In genomic region chr1:12745126-12745991, GRCh38 we compare ENCODE assay signal across 36 cellular contexts. TPM values are rescaled to one million over a fixed set of nuclear protein-coding genes. Genes with fewer than 3 reads are reported as not detected.
DNase-seq lines count a peak whose midpoint lies in the region; ATAC-seq, FAIRE-seq and TF ChIP-seq lines count a peak whose summit lies in the region.
"Had no signal": no experiment of that assay in that cellular context is flagged by ENCODE, and none has a peak within 500 bp of the region (broad histone marks: within the 10 kb centered on the region; RNA-seq: fewer than 3 reads in every experiment).

No MANE protein-coding gene starts in this region.

- FAIRE-seq in K562 (lab: Jason Lieb, UNC) = no peak
- FAIRE-seq: A204.1, GM18507 had no signal

- H2AFZ ChIP-seq in K562 (ENCODE audit: low read depth, low read length) = no peak overlapping the region

- no peaks in the 10 kb centered on the region for H3K9me1 ChIP-seq in K562 (ENCODE audit: control insufficient read depth, insufficient read depth, low read length)

- POLR2A ChIA-PET in K562 (lab: Yijun Ruan, JAX) = interaction anchor here (0.8 kb wide), 1 partner anchor 12 kb away, joined by 3 read pairs; no protein-coding TSS in a partner anchor
- POLR2A ChIA-PET in CD8-positive, alpha-beta memory T cell (lab: Charles Lee) = no interaction called here

- H4K20me1 ChIP-seq in K562 (replicated peaks; ENCODE audit: control insufficient read depth, insufficient read depth, low read length) = no peaks in the 10 kb centered on the region
- H4K20me1 ChIP-seq: BLaER1 treated with 17β-estradiol and CSF1 and Interleukin-3, amounts not matched to agents 10 nM and 100 nM had no signal

- no peak for TF ChIP-seq POLR2A in K562 (conservative IDR thresholded peaks at IDR 0.05)

- no peaks in the 10 kb centered on the region for H3K79me2 ChIP-seq in K562 (ENCODE audit: control insufficient read depth, insufficient read depth, low read length)

- no peak overlapping the region; the same call in 2 of the 3 replicates for H3K27ac ChIP-seq in K562 (ENCODE audit: extremely low read depth, low read depth, low read length)
- H3K27ac ChIP-seq in CD8-positive, alpha-beta memory T cell (ENCODE audit: low read depth, low read length) = no peak overlapping the region
- H3K27ac ChIP-seq: BLaER1 treated with 17β-estradiol and CSF1 and Interleukin-3, amounts not matched to agents 10 nM and 100 nM; coronary artery; gastrocnemius medialis; tibial artery had no signal

- peaks cover 14 to 25% of the 10 kb centered on the region in 2 donors for H3K36me3 Mint-ChIP-seq in activated T-cell treated with anti-CD3 and anti-CD28 coated beads, Interleukin-2, amount 50 U/mL, for 72 hours (ENCODE audit: insufficient read depth in 2 of 2)
- H3K36me3 Mint-ChIP-seq in type B pancreatic cell = peaks cover 7% of the 10 kb centered on the region
- peaks cover 1 to 9% (median 2%) of the 10 kb centered on the region in 3 donors for H3K36me3 Mint-ChIP-seq in CD8-positive, alpha-beta memory T cell
- H3K36me3 Mint-ChIP-seq: activated CD8-positive, alpha-beta memory T cell treated with anti-CD3 and anti-CD28 coated beads, Interleukin-2, amount 10 ng/mL, durations not matched to agents 7 days and 5 days had no signal

- DNase-seq in activated T-cell treated with anti-CD3 and anti-CD28 coated beads, Interleukin-2, amount 50 U/mL, for 72 hours = peak in 1 of 2 donors; percentile 3
- DNase-seq in activated T-cell treated with anti-CD3 and anti-CD28 coated beads, Interleukin-2, amount 50 U/mL, for 1 hour = no peak
- DNase-seq in NCI-H460 (ENCODE audit: extremely low read depth, low read depth) = peak; percentile 16
- DNase-seq in K562 (ENCODE audit: extremely low read depth in 1 of 4, low spot score in 3 of 4) = no peak
- DNase-seq in type B pancreatic cell (ENCODE audit: extremely low spot score, unreplicated experiment) = no peak
- DNase-seq in CD8-positive, alpha-beta memory T cell = no peak
- DNase-seq in NCI-H82 (lab: John Stamatoyannopoulos, UW) = no peak
- DNase-seq: activated B cell treated with CpG ODN at 0.5 μM for 24 hours; activated CD8-positive, alpha-beta memory T cell treated with anti-CD3 and anti-CD28 coated beads, Interleukin-2, amount 10 ng/mL, durations not matched to agents 7 days and 5 days; activated naive CD4-positive, alpha-beta T cell treated with anti-CD3 and anti-CD28 coated beads, Interleukin-2, amount 10 ng/mL, durations not matched to agents 7 days and 5 days; amniotic stem cell; COR-L47; endodermal cell; gastrocnemius medialis; NCI-H1417 treated with DMSO at 0.1 percent for 48 hours; NCI-H2107; NCI-H510A treated with DMSO at 0.1 percent for 48 hours; nephron progenitor cell; PC-3; Right ventricle myocardium superior; T1000; tibial artery had no signal

- no peaks in the 10 kb centered on the region for H3K27me3 ChIP-seq in K562 (ENCODE audit: control insufficient read depth in 2 of 2, insufficient read depth in 2 of 2, low read length in 2 of 2)
- H3K27me3 ChIP-seq in CD8-positive, alpha-beta memory T cell (ENCODE audit: insufficient read depth, low read length, poor library complexity, severe bottlenecking) = no peaks in the 10 kb centered on the region
- H3K27me3 ChIP-seq: BLaER1 treated with 17β-estradiol and CSF1 and Interleukin-3, amounts not matched to agents 10 nM and 100 nM; gastrocnemius medialis had no signal

- H3K9me3 Mint-ChIP-seq in activated T-cell treated with anti-CD3 and anti-CD28 coated beads, Interleukin-2, amount 50 U/mL, for 72 hours = peaks cover 15 to 19% of the 10 kb centered on the region in 2 donors
- H3K9me3 Mint-ChIP-seq in type B pancreatic cell = peaks cover 31% of the 10 kb centered on the region
- peaks cover 16 to 39% (median 32%) of the 10 kb centered on the region in 5 donors for H3K9me3 Mint-ChIP-seq in CD8-positive, alpha-beta memory T cell

- H3K4me3 Mint-ChIP-seq in activated T-cell treated with anti-CD3 and anti-CD28 coated beads, Interleukin-2, amount 50 U/mL, for 72 hours = peak overlapping the region; percentile 52
- H3K4me3 Mint-ChIP-seq in type B pancreatic cell = peak overlapping the region; percentile 67
- no peak overlapping the region for H3K4me3 Mint-ChIP-seq in CD8-positive, alpha-beta memory T cell
- H3K4me3 Mint-ChIP-seq: activated B cell treated with CpG ODN at 0.5 μM for 24 hours; activated CD8-positive, alpha-beta memory T cell treated with anti-CD3 and anti-CD28 coated beads, Interleukin-2, amount 10 ng/mL, durations not matched to agents 7 days and 5 days; activated naive CD4-positive, alpha-beta T cell treated with anti-CD3 and anti-CD28 coated beads, Interleukin-2, amount 10 ng/mL, durations not matched to agents 7 days and 5 days; activated T-helper 1 cell treated with anti-CD3 and anti-CD28 coated beads, Interleukin-12 subunit alpha, Interleukin-12 subunit beta, Interleukin-2, Interleukin-4 antibody, amounts not matched to agents 30 ng/mL and 10 ng/mL and 1 ng/mL, durations not matched to agents 14 hours and 24 hours and 36 hours; endodermal cell; nephron progenitor cell; stimulated activated naive CD8-positive, alpha-beta T cell treated with anti-CD3 and anti-CD28 coated beads, Interleukin-15, Interleukin-2, amounts not matched to agents 100 ng/mL and 50 ng/mL, for 24 hours had no signal

- no peaks in the 10 kb centered on the region for H3K36me3 ChIP-seq in K562 (ENCODE audit: control insufficient read depth, insufficient read depth, low read length)
- H3K36me3 ChIP-seq in CD8-positive, alpha-beta memory T cell (ENCODE audit: insufficient read depth, low read length) = no peaks in the 10 kb centered on the region
- H3K36me3 ChIP-seq: gastrocnemius medialis had no signal

- H3K4me2 ChIP-seq in K562 (ENCODE audit: insufficient read depth, low read length) = no peak overlapping the region; the same call in 1 of the 2 replicates
- H3K4me2 ChIP-seq: BLaER1 treated with 17β-estradiol and CSF1 and Interleukin-3, amounts not matched to agents 10 nM and 100 nM had no signal

- no peaks in the 10 kb centered on the region; a peak in 1 of 5 replicates for H3K4me1 ChIP-seq in K562 (replicated peaks in 1 of 2; ENCODE audit: control insufficient read depth in 2 of 2, insufficient read depth in 2 of 2, low read length in 2 of 2)
- H3K4me1 ChIP-seq in CD8-positive, alpha-beta memory T cell (ENCODE audit: insufficient read depth, low read length) = no peaks in the 10 kb centered on the region
- H3K4me1 ChIP-seq: BLaER1 treated with 17β-estradiol and CSF1 and Interleukin-3, amounts not matched to agents 10 nM and 100 nM; tibial artery had no signal

- peaks cover 46% of the 10 kb centered on the region for H3K27me3 Mint-ChIP-seq in activated T-cell treated with anti-CD3 and anti-CD28 coated beads, Interleukin-2, amount 50 U/mL, for 72 hours (ENCODE audit: low read depth)
- peaks cover 20% of the 10 kb centered on the region for H3K27me3 Mint-ChIP-seq in type B pancreatic cell
- H3K27me3 Mint-ChIP-seq in CD8-positive, alpha-beta memory T cell = peaks cover 24 to 68% of the 10 kb centered on the region in 2 donors

- TF ChIP-seq EP300 in K562 (IDR thresholded peaks at IDR 0.05; ENCODE audit: low read length) = peak; percentile 98

- peak overlapping the region; percentile 61 for H3K27ac Mint-ChIP-seq in activated T-cell treated with anti-CD3 and anti-CD28 coated beads, Interleukin-2, amount 50 U/mL, for 72 hours
- peak overlapping the region; percentile 72 for H3K27ac Mint-ChIP-seq in type B pancreatic cell
- H3K27ac Mint-ChIP-seq in CD8-positive, alpha-beta memory T cell = no peak overlapping the region
- H3K27ac Mint-ChIP-seq: activated B cell treated with CpG ODN at 0.5 μM for 24 hours; activated CD8-positive, alpha-beta memory T cell treated with anti-CD3 and anti-CD28 coated beads, Interleukin-2, amount 10 ng/mL, durations not matched to agents 7 days and 5 days; activated naive CD4-positive, alpha-beta T cell treated with anti-CD3 and anti-CD28 coated beads, Interleukin-2, amount 10 ng/mL, durations not matched to agents 7 days and 5 days; activated T-helper 1 cell treated with anti-CD3 and anti-CD28 coated beads, Interleukin-12 subunit alpha, Interleukin-12 subunit beta, Interleukin-2, Interleukin-4 antibody, amounts not matched to agents 30 ng/mL and 10 ng/mL and 1 ng/mL, durations not matched to agents 14 hours and 24 hours and 36 hours; endodermal cell; nephron progenitor cell; stimulated activated naive CD8-positive, alpha-beta T cell treated with anti-CD3 and anti-CD28 coated beads, Interleukin-15, Interleukin-2, amounts not matched to agents 100 ng/mL and 50 ng/mL, for 24 hours had no signal

- WGBS in K562 (ENCODE audit: insufficient coverage, low coverage, missing lambda C conversion rate) = 6% methylated on average over 3 of the region's 3 CpGs

- CTCF ChIA-PET in K562 (lab: Yijun Ruan, JAX; ENCODE audit: low intra/inter-chr PET ratio) = no interaction called here
- CTCF ChIA-PET in CD8-positive, alpha-beta memory T cell (lab: Charles Lee) = no interaction called here

- TF ChIP-seq CTCF in K562 (IDR thresholded peaks at IDR 0.05 in 2 of 3, conservative IDR thresholded peaks at IDR 0.05 in 1 of 3; ENCODE audit: insufficient read depth in 2 of 3, low read depth in 1 of 3, low read length in 3 of 3) (no peak), type B pancreatic cell (conservative IDR thresholded peaks at IDR 0.05) (no peak)

- peaks cover 18% of the 10 kb centered on the region for H3K4me1 Mint-ChIP-seq in activated T-cell treated with anti-CD3 and anti-CD28 coated beads, Interleukin-2, amount 50 U/mL, for 72 hours (ENCODE audit: low read depth)
- peaks cover 8% of the 10 kb centered on the region for H3K4me1 Mint-ChIP-seq in type B pancreatic cell (ENCODE audit: unreplicated experiment)
- no peaks in the 10 kb centered on the region for H3K4me1 Mint-ChIP-seq in CD8-positive, alpha-beta memory T cell
- H3K4me1 Mint-ChIP-seq: activated B cell treated with CpG ODN at 0.5 μM for 24 hours; activated naive CD4-positive, alpha-beta T cell treated with anti-CD3 and anti-CD28 coated beads, Interleukin-2, amount 10 ng/mL, durations not matched to agents 7 days and 5 days; endodermal cell; nephron progenitor cell had no signal

- no peak overlapping the region for H3K4me3 ChIP-seq in K562
- no peak overlapping the region for H3K4me3 ChIP-seq in CD8-positive, alpha-beta memory T cell (ENCODE audit: low read length)
- H3K4me3 ChIP-seq: BLaER1 treated with 17β-estradiol and CSF1 and Interleukin-3, amounts not matched to agents 10 nM and 100 nM; coronary artery; gastrocnemius medialis; lung; tibial artery had no signal

- intact Hi-C loops in K562 (cut with micrococcal nuclease) = no loop called here

- BruUV-seq in K562 (replicated peaks; lab: Mats Ljungman, UMichigan) = no TSS peak

- no peak overlapping the region for H3K9ac ChIP-seq in K562 (ENCODE audit: insufficient read depth in 1 of 2, low read depth in 2 of 2, low read length in 2 of 2)
- H3K9ac ChIP-seq: BLaER1 treated with 17β-estradiol and CSF1 and Interleukin-3, amounts not matched to agents 10 nM and 100 nM had no signal

- ATAC-seq in activated T-cell treated with anti-CD3 and anti-CD28 coated beads, Interleukin-2, amount 50 U/mL, for 72 hours (replicated peaks in 1 of 2) = peak; percentile 64 to 66
- ATAC-seq in K562 (peak; percentile 80), HG02642 (IDR thresholded peaks at IDR 0.05; ENCODE audit: poor library complexity, unreplicated experiment) (no peak)
- ATAC-seq: activated CD8-positive, alpha-beta memory T cell treated with anti-CD3 and anti-CD28 coated beads, Interleukin-2, amount 10 ng/mL, durations not matched to agents 7 days and 5 days; esophagus mucosa; gastrocnemius medialis; PC-3 had no signal

- no peak for TF ChIP-seq RAD21 in K562 (CRISPR knock-in tag; conservative IDR thresholded peaks at IDR 0.05 in 1 of 2, IDR thresholded peaks at IDR 0.05 in 1 of 2)

- in situ Hi-C loops in K562 (cut with MboI) = no loop called here

- H3K9me3 ChIP-seq in K562 (replicated peaks; ENCODE audit: control insufficient read depth, insufficient read depth, low read depth, low read length) = 0 out of 2 replicates have a peak, but pooled peaks cover 4% of the 10 kb centered on the region
- H3K9me3 ChIP-seq in CD8-positive, alpha-beta memory T cell (ENCODE audit: low read length) = peaks cover 11% of the 10 kb centered on the region

RNA-seq across cellular contexts. Expression of gene CFAP107, which starts 0.6 kb away (rescaled TPM):
- total RNA-seq in activated T-cell treated with anti-CD3 and anti-CD28 coated beads, Interleukin-2, amount 50 U/mL, for 72 hours = not detected
- not detected in 2 replicates for total RNA-seq in NCI-H460 (2014; rRNA removed; shearing (Covaris generic))
- not detected in 2 replicates for polyA plus RNA-seq in NCI-H460 (2014; cell fraction: nucleus; rRNA removed)
- total RNA-seq in K562 (2011; cell fraction: chromatin; rRNA removed; ENCODE audit: low replicate concordance) = not detected in 2 replicates
- total RNA-seq in K562 (2011; cell fraction: nucleolus; rRNA removed) = not detected in 2 replicates
- total RNA-seq in K562 (2011; cell fraction: nucleoplasm; rRNA removed) = not detected in 2 replicates
- total RNA-seq in K562 (2014; rRNA removed) = not detected in 2 replicates
- not detected in 2 replicates for total RNA-seq in K562 (2014; rRNA removed; fragmentation: Illumina TruSeq; extraction: Trizol)
- total RNA-seq in K562 (2015; rRNA removed; fragmentation: Illumina TruSeq; extraction: Trizol) = not detected in 2 replicates
- not detected in 2 replicates for total RNA-seq in K562 (2021)
- not detected in 2 replicates for polyA plus RNA-seq in K562 (2011; rRNA removed)
- not detected in 2 replicates for polyA plus RNA-seq in K562 (2011; cell fraction: cytosol; rRNA removed)
- not detected in 2 replicates for polyA plus RNA-seq in K562 (2011; cell fraction: nucleus; rRNA removed)
- polyA plus RNA-seq in K562 (2012) = 0.12 and 2.7 TPM in 2 replicates
- not detected in 2 replicates for polyA plus RNA-seq in K562 (2014; fragmentation: Illumina TruSeq; extraction: Trizol)
- under 1 TPM in 1 of 2 experiments, not detected in 1; 0.03 TPM for polyA plus RNA-seq in K562 (2014; fragmentation: Nextera tagmentation; extraction: Ambion mirVana)
- 0.08 and 0.16 TPM in 2 replicates for polyA plus RNA-seq in K562 (2014; rRNA removed)
- not detected in 2 replicates for polyA minus RNA-seq in K562 (2011; rRNA and poly(A)+ RNA removed)
- polyA minus RNA-seq in K562 (2011; cell fraction: cytosol; rRNA and poly(A)+ RNA removed) = not detected in 2 replicates
- not detected in 2 replicates for polyA minus RNA-seq in K562 (2011; cell fraction: nucleus; rRNA and poly(A)+ RNA removed)
- 1.4 and 2.7 TPM in 2 replicates for total RNA-seq in type B pancreatic cell (ENCODE audit: low replicate concordance)
- total RNA-seq in CD8-positive, alpha-beta memory T cell = not detected
- polyA plus RNA-seq in CD8-positive, alpha-beta memory T cell = not detected
- total RNA-seq: activated B cell treated with CpG ODN at 0.5 μM for 24 hours; activated CD8-positive, alpha-beta memory T cell treated with anti-CD3 and anti-CD28 coated beads, Interleukin-2, amount 10 ng/mL, durations not matched to agents 7 days and 5 days; activated T-helper 1 cell treated with anti-CD3 and anti-CD28 coated beads, Interleukin-12 subunit alpha, Interleukin-12 subunit beta, Interleukin-2, Interleukin-4 antibody, amounts not matched to agents 30 ng/mL and 10 ng/mL and 1 ng/mL, durations not matched to agents 14 hours and 24 hours and 36 hours; endodermal cell; esophagus mucosa; gastrocnemius medialis; M059J; mucosa of gallbladder; osteocyte; PC-3; renal cortical epithelial cell; Right ventricle myocardium superior had no signal

RNA-seq across cellular contexts. Expression of gene PRAMEF12, which starts 28.2 kb away (rescaled TPM):
- total RNA-seq in activated T-cell treated with anti-CD3 and anti-CD28 coated beads, Interleukin-2, amount 50 U/mL, for 72 hours = not detected
- total RNA-seq in NCI-H460 (2014; rRNA removed; shearing (Covaris generic)) = not detected in 2 replicates
- polyA plus RNA-seq in NCI-H460 (2014; cell fraction: nucleus; rRNA removed) = not detected in 2 replicates
- total RNA-seq in K562 (2011; cell fraction: chromatin; rRNA removed; ENCODE audit: low replicate concordance) = not detected in 2 replicates
- not detected in 2 replicates for total RNA-seq in K562 (2011; cell fraction: nucleolus; rRNA removed)
- not detected in 2 replicates for total RNA-seq in K562 (2011; cell fraction: nucleoplasm; rRNA removed)
- total RNA-seq in K562 (2014; rRNA removed) (not detected in 2 replicates), K562 (2014; rRNA removed; fragmentation: Illumina TruSeq; extraction: Trizol) (not detected in 2 replicates), K562 (2015; rRNA removed; fragmentation: Illumina TruSeq; extraction: Trizol) (not detected in 2 replicates), K562 (2021) (not detected in 2 replicates), type B pancreatic cell (ENCODE audit: low replicate concordance) (not detected in 2 replicates)
- polyA plus RNA-seq in K562 (2011; rRNA removed) (not detected in 2 replicates), K562 (2014; fragmentation: Illumina TruSeq; extraction: Trizol) (not detected in 2 replicates), K562 (2014; fragmentation: Nextera tagmentation; extraction: Ambion mirVana) (not detected), K562 (2014; rRNA removed) (not detected in 2 replicates)
- not detected in 2 replicates for polyA plus RNA-seq in K562 (2011; cell fraction: cytosol; rRNA removed)
- not detected in 2 replicates for polyA plus RNA-seq in K562 (2011; cell fraction: nucleus; rRNA removed)
- polyA plus RNA-seq in K562 (2012) = not detected in 2 replicates
- not detected in 2 replicates for polyA minus RNA-seq in K562 (2011; rRNA and poly(A)+ RNA removed)
- polyA minus RNA-seq in K562 (2011; cell fraction: cytosol; rRNA and poly(A)+ RNA removed) = not detected in 2 replicates
- polyA minus RNA-seq in K562 (2011; cell fraction: nucleus; rRNA and poly(A)+ RNA removed) = not detected in 2 replicates
- not detected for total RNA-seq in CD8-positive, alpha-beta memory T cell
- not detected for polyA plus RNA-seq in CD8-positive, alpha-beta memory T cell
- total RNA-seq: activated B cell treated with CpG ODN at 0.5 μM for 24 hours; activated CD8-positive, alpha-beta memory T cell treated with anti-CD3 and anti-CD28 coated beads, Interleukin-2, amount 10 ng/mL, durations not matched to agents 7 days and 5 days; activated T-helper 1 cell treated with anti-CD3 and anti-CD28 coated beads, Interleukin-12 subunit alpha, Interleukin-12 subunit beta, Interleukin-2, Interleukin-4 antibody, amounts not matched to agents 30 ng/mL and 10 ng/mL and 1 ng/mL, durations not matched to agents 14 hours and 24 hours and 36 hours; endodermal cell; esophagus mucosa; gastrocnemius medialis; lung; M059J; mucosa of gallbladder; osteocyte; PC-3; renal cortical epithelial cell; Right ventricle myocardium superior; skeletal muscle tissue had no signal
- polyA plus RNA-seq: lung had no signal

RNA-seq across cellular contexts. Expression of gene AADACL3, which starts 29.4 kb away (rescaled TPM):
- not detected for total RNA-seq in activated T-cell treated with anti-CD3 and anti-CD28 coated beads, Interleukin-2, amount 50 U/mL, for 72 hours
- 0.05 TPM in 1 of 2 replicates, not detected in the other for total RNA-seq in NCI-H460 (2014; rRNA removed; shearing (Covaris generic))
- polyA plus RNA-seq in NCI-H460 (2014; cell fraction: nucleus; rRNA removed) = not detected in 2 replicates
- not detected in 2 replicates for total RNA-seq in K562 (2011; cell fraction: chromatin; rRNA removed; ENCODE audit: low replicate concordance)
- total RNA-seq in K562 (2011; cell fraction: nucleolus; rRNA removed) = not detected in 2 replicates
- total RNA-seq in K562 (2011; cell fraction: nucleoplasm; rRNA removed) = not detected in 2 replicates
- total RNA-seq in K562 (2014; rRNA removed) = not detected in 2 replicates
- total RNA-seq in K562 (2014; rRNA removed; fragmentation: Illumina TruSeq; extraction: Trizol) = not detected in 2 replicates
- not detected in 2 replicates for total RNA-seq in K562 (2015; rRNA removed; fragmentation: Illumina TruSeq; extraction: Trizol)
- not detected in 2 replicates for total RNA-seq in K562 (2021)
- polyA plus RNA-seq in K562 (2011; rRNA removed) = not detected in 2 replicates
- polyA plus RNA-seq in K562 (2011; cell fraction: cytosol; rRNA removed) = not detected in 2 replicates
- polyA plus RNA-seq in K562 (2011; cell fraction: nucleus; rRNA removed) = not detected in 2 replicates
- polyA plus RNA-seq in K562 (2012) = not detected in 2 replicates
- polyA plus RNA-seq in K562 (2014; fragmentation: Illumina TruSeq; extraction: Trizol) = not detected in 2 replicates
- not detected for polyA plus RNA-seq in K562 (2014; fragmentation: Nextera tagmentation; extraction: Ambion mirVana)
- not detected in 2 replicates for polyA plus RNA-seq in K562 (2014; rRNA removed)
- not detected in 2 replicates for polyA minus RNA-seq in K562 (2011; rRNA and poly(A)+ RNA removed)
- not detected in 2 replicates for polyA minus RNA-seq in K562 (2011; cell fraction: cytosol; rRNA and poly(A)+ RNA removed)
- not detected in 2 replicates for polyA minus RNA-seq in K562 (2011; cell fraction: nucleus; rRNA and poly(A)+ RNA removed)
- not detected in 2 replicates for total RNA-seq in type B pancreatic cell (ENCODE audit: low replicate concordance)
- total RNA-seq in CD8-positive, alpha-beta memory T cell = not detected
- not detected for polyA plus RNA-seq in CD8-positive, alpha-beta memory T cell
- total RNA-seq: activated B cell treated with CpG ODN at 0.5 μM for 24 hours; activated CD8-positive, alpha-beta memory T cell treated with anti-CD3 and anti-CD28 coated beads, Interleukin-2, amount 10 ng/mL, durations not matched to agents 7 days and 5 days; activated T-helper 1 cell treated with anti-CD3 and anti-CD28 coated beads, Interleukin-12 subunit alpha, Interleukin-12 subunit beta, Interleukin-2, Interleukin-4 antibody, amounts not matched to agents 30 ng/mL and 10 ng/mL and 1 ng/mL, durations not matched to agents 14 hours and 24 hours and 36 hours; esophagus mucosa; gastrocnemius medialis; lung; M059J; mucosa of gallbladder; osteocyte; PC-3; renal cortical epithelial cell; Right ventricle myocardium superior; skeletal muscle tissue had no signal
- polyA plus RNA-seq: lung had no signal

RNA-seq across cellular contexts. Expression of gene PRAMEF1, which starts 45.8 kb away (rescaled TPM):
- not detected for total RNA-seq in activated T-cell treated with anti-CD3 and anti-CD28 coated beads, Interleukin-2, amount 50 U/mL, for 72 hours
- total RNA-seq in NCI-H460 (2014; rRNA removed; shearing (Covaris generic)) = not detected in 2 replicates
- polyA plus RNA-seq in NCI-H460 (2014; cell fraction: nucleus; rRNA removed) = not detected in 2 replicates
- not detected in 2 replicates for total RNA-seq in K562 (2011; cell fraction: chromatin; rRNA removed; ENCODE audit: low replicate concordance)
- not detected in 2 replicates for total RNA-seq in K562 (2011; cell fraction: nucleolus; rRNA removed)
- not detected in 2 replicates for total RNA-seq in K562 (2011; cell fraction: nucleoplasm; rRNA removed)
- total RNA-seq in K562 (2014; rRNA removed) (not detected in 2 replicates), K562 (2014; rRNA removed; fragmentation: Illumina TruSeq; extraction: Trizol) (not detected in 2 replicates), K562 (2015; rRNA removed; fragmentation: Illumina TruSeq; extraction: Trizol) (not detected in 2 replicates), K562 (2021) (not detected in 2 replicates), type B pancreatic cell (ENCODE audit: low replicate concordance) (not detected in 2 replicates)
- polyA plus RNA-seq in K562 (2011; rRNA removed) (not detected in 2 replicates), K562 (2014; fragmentation: Illumina TruSeq; extraction: Trizol) (not detected in 2 replicates), K562 (2014; fragmentation: Nextera tagmentation; extraction: Ambion mirVana) (not detected), K562 (2014; rRNA removed) (not detected in 2 replicates)
- not detected in 2 replicates for polyA plus RNA-seq in K562 (2011; cell fraction: cytosol; rRNA removed)
- not detected in 2 replicates for polyA plus RNA-seq in K562 (2011; cell fraction: nucleus; rRNA removed)
- polyA plus RNA-seq in K562 (2012) = not detected in 2 replicates
- polyA minus RNA-seq in K562 (2011; rRNA and poly(A)+ RNA removed) = not detected in 2 replicates
- polyA minus RNA-seq in K562 (2011; cell fraction: cytosol; rRNA and poly(A)+ RNA removed) = not detected in 2 replicates
- not detected in 2 replicates for polyA minus RNA-seq in K562 (2011; cell fraction: nucleus; rRNA and poly(A)+ RNA removed)
- total RNA-seq in CD8-positive, alpha-beta memory T cell = not detected
- polyA plus RNA-seq in CD8-positive, alpha-beta memory T cell = not detected
- total RNA-seq: activated B cell treated with CpG ODN at 0.5 μM for 24 hours; activated CD8-positive, alpha-beta memory T cell treated with anti-CD3 and anti-CD28 coated beads, Interleukin-2, amount 10 ng/mL, durations not matched to agents 7 days and 5 days; activated T-helper 1 cell treated with anti-CD3 and anti-CD28 coated beads, Interleukin-12 subunit alpha, Interleukin-12 subunit beta, Interleukin-2, Interleukin-4 antibody, amounts not matched to agents 30 ng/mL and 10 ng/mL and 1 ng/mL, durations not matched to agents 14 hours and 24 hours and 36 hours; endodermal cell; esophagus mucosa; gastrocnemius medialis; lung; M059J; mucosa of gallbladder; osteocyte; PC-3; Right ventricle myocardium superior; skeletal muscle tissue had no signal
- polyA plus RNA-seq: lung had no signal

Comparison
In these comparisons a context has a peak if more than half of its experiments do, and no peak if none do; other contexts are left out.
1. H3K27ac Mint-ChIP-seq: peak in activated T-cell treated with anti-CD3 and anti-CD28 coated beads, Interleukin-2, amount 50 U/mL, for 72 hours (single experiment) and type B pancreatic cell (single experiment); none in CD8-positive, alpha-beta memory T cell (0 of 8).
2. H3K4me3 Mint-ChIP-seq: peak in activated T-cell treated with anti-CD3 and anti-CD28 coated beads, Interleukin-2, amount 50 U/mL, for 72 hours (2 of 2) and type B pancreatic cell (single experiment); none in CD8-positive, alpha-beta memory T cell (0 of 7).